ENCODE assay signal across 17 cellular contexts in genomic region chr1:7409278-7409677, GRCh38.
DNase-seq lines count a peak whose midpoint lies in the region; ATAC-seq and TF ChIP-seq lines count a peak whose summit lies in the region.
"Had no signal": no experiment of that assay in that cellular context is flagged by ENCODE, and none has a peak within 500 bp of the region (broad histone marks: within the 10 kb centered on the region; RNA-seq: fewer than 3 reads in every experiment).

No MANE protein-coding gene starts in this region.

- H3K9me3 ChIP-seq in aorta (ENCODE audit: control insufficient read depth, low read length), result no peaks in the 10 kb centered on the region
- H3K9me3 ChIP-seq: adrenal gland, esophagus muscularis mucosa had no signal

- no peaks in the 10 kb centered on the region for H3K27me3 ChIP-seq in aorta (ENCODE audit: control insufficient read depth in 1 of 2, insufficient read depth in 2 of 2, low read length in 1 of 2)
- H3K27me3 ChIP-seq: adrenal gland, esophagus muscularis mucosa had no signal

- H3K36me3 ChIP-seq in aorta (ENCODE audit: control insufficient read depth in 1 of 2, insufficient read depth in 2 of 2, low read length in 1 of 2), result no peaks in the 10 kb centered on the region
- H3K36me3 ChIP-seq: adrenal gland, esophagus muscularis mucosa had no signal

- WGBS in aorta, 2 donors, result 89 to 92% methylated on average over 8 of the region's 8 CpGs

- H3K4me3 ChIP-seq in coronary artery (no peak overlapping the region), aorta (ENCODE audit: low read length in 2 of 2) (no peak overlapping the region)
- H3K4me3 ChIP-seq: adrenal gland, esophagus muscularis mucosa had no signal

- H3K4me1 ChIP-seq in aorta (ENCODE audit: control insufficient read depth in 1 of 2, insufficient read depth in 2 of 2, low read length in 2 of 2), result no peaks in the 10 kb centered on the region
- H3K4me1 ChIP-seq: adrenal gland, esophagus muscularis mucosa had no signal

- ATAC-seq in omental fat pad (ENCODE audit: low FRiP score), result no peak
- no peak for ATAC-seq in aorta (ENCODE audit: low FRiP score)
- ATAC-seq: WTC11 had no signal

- H3K27ac ChIP-seq in coronary artery (no peak overlapping the region), aorta (ENCODE audit: low read depth in 1 of 2, low read length in 2 of 2) (no peak overlapping the region)
- H3K27ac ChIP-seq: adrenal gland, esophagus muscularis mucosa had no signal

- TF ChIP-seq CTCF in coronary artery (IDR thresholded peaks at IDR 0.05) (no peak), omental fat pad (IDR thresholded peaks at IDR 0.05) (no peak)

- peak; percentile 45 for DNase-seq in activated effector memory CD4-positive, alpha-beta T cell treated with anti-CD3 and anti-CD28 coated beads, Interleukin-2, amount 50 U/mL, for 16 hours
- no peak for DNase-seq in activated effector memory CD4-positive, alpha-beta T cell treated with Interleukin-2 at 50 U/mL for 16 hours
- DNase-seq in coronary artery (ENCODE audit: low spot score) (peak; percentile 21), omental fat pad (ENCODE audit: low spot score) (peak; percentile 17), aorta (peak; percentile 23), T-helper 1 cell (no peak), COLO829 (ENCODE audit: low spot score) (no peak), nucleus accumbens (lab: John Stamatoyannopoulos, UW) (no peak)
- DNase-seq: activated gamma-delta T cell; DMS79; NCI-H146; NCI-H2171; NCI-H748 treated with DMSO at 0.1 percent for 48 hours; stimulated activated CD4-positive, alpha-beta T cell treated with anti-CD3 and anti-CD28 coated beads, Interleukin-1b, Interleukin-23, amount 100 ng/mL, for 48 hours had no signal

- intact Hi-C loops in aorta (cut with DNase I), result no loop called here

Comparison
In these comparisons a context has a peak if more than half of its experiments do, and no peak if none do; other contexts are left out.
1. DNase-seq: peak in activated effector memory CD4-positive, alpha-beta T cell treated with anti-CD3 and anti-CD28 coated beads, Interleukin-2, amount 50 U/mL, for 16 hours (single experiment), coronary artery (single experiment), omental fat pad (single experiment) and aorta (2 of 2); none in activated effector memory CD4-positive, alpha-beta T cell treated with Interleukin-2 at 50 U/mL for 16 hours (single experiment), T-helper 1 cell (0 of 5), COLO829 (single experiment) and nucleus accumbens (0 of 56).